Comparison of ENCODE assay signal across 8 cellular contexts in genomic region chr6:139841794-139842215, GRCh38.
DNase-seq lines count a peak whose midpoint lies in the region; ATAC-seq lines count a peak whose summit lies in the region.

No MANE protein-coding gene starts in this region.

- peak; percentile 47 for DNase-seq in germinal center (ENCODE audit: low spot score)
- DNase-seq in DMS 273 treated with DMSO at 0.1 percent for 48 hours (lab: John Stamatoyannopoulos, UW), result no peak
- DNase-seq in NCI-H2227 (lab: John Stamatoyannopoulos, UW; ENCODE audit: unreplicated experiment), result no peak
- no peak for DNase-seq in effector CD8-positive, alpha-beta T cell (lab: John Stamatoyannopoulos, UW)
- no peak for DNase-seq in activated CD4-positive, alpha-beta T cell treated with anti-CD3 and anti-CD28 coated beads for 48 hours

- peak; percentile 89 for ATAC-seq in GM18519 (IDR thresholded peaks at IDR 0.05; ENCODE audit: low FRiP score, unreplicated experiment)
- peak; percentile 82 for ATAC-seq in GM21825 (IDR thresholded peaks at IDR 0.05; ENCODE audit: unreplicated experiment)
- ATAC-seq in HG03521 (IDR thresholded peaks at IDR 0.05; ENCODE audit: unreplicated experiment), result peak; percentile 80
